ENCODE assay signal across 10 cellular contexts in genomic region chr11:120316880-120317688, GRCh38. TPM values are rescaled to one million over a fixed set of nuclear protein-coding genes. Genes with fewer than 3 reads are reported as not detected.
A peak's percentile ranks its signal among the peaks of the same experiment; 100 is the strongest.
DNase-seq lines count a peak whose midpoint lies in the region; ATAC-seq and TF ChIP-seq lines count a peak whose summit lies in the region.
"Had no signal": no experiment of that assay in that cellular context is flagged by ENCODE, and none has a peak within 500 bp of the region (broad histone marks: within the 10 kb centered on the region; RNA-seq: fewer than 3 reads in every experiment).

No MANE protein-coding gene starts in this region.

- 13 to 40% (median 39%) methylated on average over 8 of the region's 8 CpGs for WGBS in adipose tissue, 3 donors

- H3K4me1 ChIP-seq in right atrium auricular region, result peaks cover 0 to 26% of the 10 kb centered on the region in 2 donors
- peaks cover 5% of the 10 kb centered on the region for H3K4me1 ChIP-seq in rectal smooth muscle tissue (ENCODE audit: control insufficient read depth, insufficient read depth, low read length)

- no peak overlapping the region for H3K9ac ChIP-seq in rectal smooth muscle tissue (ENCODE audit: low read length)

- no peak overlapping the region for H3K4me3 ChIP-seq in right atrium auricular region
- H3K4me3 ChIP-seq in rectal smooth muscle tissue (ENCODE audit: low read length), result no peak overlapping the region

- TF ChIP-seq CTCF in right atrium auricular region (IDR thresholded peaks at IDR 0.05) (no peak), endothelial cell (IDR thresholded peaks at IDR 0.05; ENCODE audit: unreplicated experiment) (no peak)

- DNase-seq in ELF-1 (ENCODE audit: low read depth, low spot score) (peak; percentile 84), right atrium auricular region (ENCODE audit: low spot score) (peak; percentile 81), endothelial cell (ENCODE audit: low spot score) (no peak)
- DNase-seq in stimulated activated naive CD8-positive, alpha-beta T cell treated with anti-CD3 and anti-CD28 coated beads, Interleukin-15, amount 100 ng/mL, for 72 hours, result no peak
- DNase-seq: dermis blood vessel endothelial cell, nephron progenitor cell had no signal

- ATAC-seq in stimulated activated naive CD8-positive, alpha-beta T cell treated with anti-CD3 and anti-CD28 coated beads, Interleukin-15, amount 100 ng/mL, for 72 hours, result no peak
- no peak for ATAC-seq in HG03139 (IDR thresholded peaks at IDR 0.05; ENCODE audit: unreplicated experiment)
- no peak for ATAC-seq in GM21619 (IDR thresholded peaks at IDR 0.05; ENCODE audit: unreplicated experiment)

- H3K36me3 ChIP-seq in right atrium auricular region, result no peaks in the 10 kb centered on the region
- H3K36me3 ChIP-seq in rectal smooth muscle tissue (ENCODE audit: control insufficient read depth, insufficient read depth, low read length), result no peaks in the 10 kb centered on the region

- H3K27me3 ChIP-seq in right atrium auricular region (no peaks in the 10 kb centered on the region), rectal smooth muscle tissue (ENCODE audit: control insufficient read depth, insufficient read depth, low read length) (no peaks in the 10 kb centered on the region)

- no peaks in the 10 kb centered on the region for H3K9me3 ChIP-seq in right atrium auricular region

- H3K27me3 Mint-ChIP-seq in endothelial cell (ENCODE audit: unreplicated experiment), result no peaks in the 10 kb centered on the region
- H3K27me3 Mint-ChIP-seq in stimulated activated naive CD8-positive, alpha-beta T cell treated with anti-CD3 and anti-CD28 coated beads, Interleukin-15, amount 100 ng/mL, for 72 hours, result peaks cover 29% of the 10 kb centered on the region

- no peak overlapping the region for H3K27ac Mint-ChIP-seq in endothelial cell (ENCODE audit: unreplicated experiment)
- no peak overlapping the region for H3K27ac Mint-ChIP-seq in stimulated activated naive CD8-positive, alpha-beta T cell treated with anti-CD3 and anti-CD28 coated beads, Interleukin-15, amount 100 ng/mL, for 72 hours
- H3K27ac Mint-ChIP-seq: nephron progenitor cell had no signal

- H3K4me1 Mint-ChIP-seq in endothelial cell (ENCODE audit: unreplicated experiment), result peaks cover 10% of the 10 kb centered on the region
- no peaks in the 10 kb centered on the region for H3K4me1 Mint-ChIP-seq in stimulated activated naive CD8-positive, alpha-beta T cell treated with anti-CD3 and anti-CD28 coated beads, Interleukin-15, amount 100 ng/mL, for 72 hours

- peak overlapping the region; percentile 12 for H3K27ac ChIP-seq in adipose tissue (ENCODE audit: low read depth, low read length)
- peak overlapping the region; percentile 64 to 72 for H3K27ac ChIP-seq in right atrium auricular region
- peak overlapping the region; percentile 46 for H3K27ac ChIP-seq in rectal smooth muscle tissue (ENCODE audit: low read depth, low read length)

- H3K36me3 Mint-ChIP-seq in endothelial cell (ENCODE audit: low read depth, unreplicated experiment), result peaks cover 5% of the 10 kb centered on the region

- H3K9me3 Mint-ChIP-seq in endothelial cell (ENCODE audit: unreplicated experiment), result no peaks in the 10 kb centered on the region
- no peaks in the 10 kb centered on the region for H3K9me3 Mint-ChIP-seq in stimulated activated naive CD8-positive, alpha-beta T cell treated with anti-CD3 and anti-CD28 coated beads, Interleukin-15, amount 100 ng/mL, for 72 hours
- H3K9me3 Mint-ChIP-seq: nephron progenitor cell had no signal

- no peak overlapping the region for H3K4me3 Mint-ChIP-seq in endothelial cell (ENCODE audit: unreplicated experiment)
- no peak overlapping the region for H3K4me3 Mint-ChIP-seq in stimulated activated naive CD8-positive, alpha-beta T cell treated with anti-CD3 and anti-CD28 coated beads, Interleukin-15, amount 100 ng/mL, for 72 hours
- H3K4me3 Mint-ChIP-seq: nephron progenitor cell had no signal

RNA-seq across cellular contexts. Expression of gene TLCD5, which starts 8.0 kb away (rescaled TPM):
- 1 to 10 TPM; 1.7 to 3.6 (median 2.7) TPM for polyA plus RNA-seq in adipose tissue
- total RNA-seq in right atrium auricular region (10 to 100 TPM; 11.3 to 18.7 TPM), endothelial cell (ENCODE audit: unreplicated experiment) (15.2 TPM)

RNA-seq across cellular contexts. Expression of gene ARHGEF12, which starts 19.1 kb away (rescaled TPM):
- polyA plus RNA-seq in adipose tissue, result 10 to 100 TPM; 13.9 to 27.7 (median 20.7) TPM
- total RNA-seq in right atrium auricular region, result 10 to 100 TPM; 84.0 to 87.2 TPM
- 128 TPM for total RNA-seq in endothelial cell (ENCODE audit: unreplicated experiment)

Comparison
In these comparisons a context has a peak if more than half of its experiments do, and no peak if none do; other contexts are left out.
1. DNase-seq: peak in ELF-1 (single experiment) and right atrium auricular region (single experiment); none in endothelial cell (single experiment) and stimulated activated naive CD8-positive, alpha-beta T cell treated with anti-CD3 and anti-CD28 coated beads, Interleukin-15, amount 100 ng/mL, for 72 hours (0 of 2).
2. H3K27ac ChIP-seq: peak in every context shown above with its lines; median percentile 68 in right atrium auricular region; 46 in rectal smooth muscle tissue; 12 in adipose tissue.